In genomic region chr13:30332516-30333165, GRCh38 we compare ENCODE assay signal across 18 cellular contexts. TPM values are rescaled to one million over a fixed set of nuclear protein-coding genes. Genes with fewer than 3 reads are reported as not detected.
DNase-seq lines count a peak whose midpoint lies in the region; ATAC-seq and TF ChIP-seq lines count a peak whose summit lies in the region.
"Had no signal": no experiment of that assay in that cellular context is flagged by ENCODE, and none has a peak within 500 bp of the region (broad histone marks: within the 10 kb centered on the region; RNA-seq: fewer than 3 reads in every experiment).

No MANE protein-coding gene starts in this region.

- no peak overlapping the region for H3K4me3 Mint-ChIP-seq in activated CD8-positive, alpha-beta memory T cell treated with anti-CD3 and anti-CD28 coated beads, Interleukin-2, amount 10 ng/mL, durations not matched to agents 7 days and 5 days
- H3K4me3 Mint-ChIP-seq: activated CD4-positive, alpha-beta memory T cell treated with anti-CD3 and anti-CD28 coated beads for 36 hours; effector memory CD8-positive, alpha-beta T cell; natural killer cell had no signal

- no peaks in the 10 kb centered on the region for H3K9me3 ChIP-seq in lower lobe of right lung
- H3K9me3 ChIP-seq: BLaER1, body of pancreas, stomach had no signal

- ATAC-seq in GM18858 (IDR thresholded peaks at IDR 0.05; ENCODE audit: unreplicated experiment) (peak; percentile 57), HG02642 (IDR thresholded peaks at IDR 0.05; ENCODE audit: poor library complexity, unreplicated experiment) (peak; percentile 71), HG03565 (IDR thresholded peaks at IDR 0.05; ENCODE audit: unreplicated experiment) (peak; percentile 77), lower lobe of right lung (no peak)
- ATAC-seq in activated CD8-positive, alpha-beta memory T cell treated with anti-CD3 and anti-CD28 coated beads, Interleukin-2, amount 10 ng/mL, durations not matched to agents 7 days and 5 days = no peak
- ATAC-seq: body of pancreas; effector memory CD8-positive, alpha-beta T cell; natural killer cell; right cardiac atrium had no signal

- no peak overlapping the region for H3K4me3 ChIP-seq in rectal smooth muscle tissue (ENCODE audit: low read length)
- H3K4me3 ChIP-seq in lower lobe of right lung = no peak overlapping the region
- H3K4me3 ChIP-seq: BLaER1, body of pancreas, stomach had no signal

- CTCF ChIA-PET in activated CD8-positive, alpha-beta memory T cell treated with anti-CD3 and anti-CD28 coated beads, Interleukin-2, amount 10 ng/mL, durations not matched to agents 7 days and 5 days (lab: Charles Lee) = interaction anchor here (0.8 to 1.7 kb wide), 3 partner anchors 10 to 200 kb away, joined by 3 to 8 read pairs (median 3); no protein-coding TSS in a partner anchor

- H3K4me1 ChIP-seq in rectal smooth muscle tissue (ENCODE audit: control insufficient read depth, insufficient read depth, low read length) (peaks cover 13% of the 10 kb centered on the region), lower lobe of right lung (no peaks in the 10 kb centered on the region)
- H3K4me1 ChIP-seq: body of pancreas had no signal

- no peaks in the 10 kb centered on the region for H3K36me3 ChIP-seq in rectal smooth muscle tissue (ENCODE audit: control insufficient read depth, insufficient read depth, low read length)
- H3K36me3 ChIP-seq in lower lobe of right lung = no peaks in the 10 kb centered on the region
- H3K36me3 ChIP-seq: stomach had no signal

- no peak overlapping the region for H3K9ac ChIP-seq in rectal smooth muscle tissue (ENCODE audit: low read length)
- H3K9ac ChIP-seq: BLaER1 had no signal

- TF ChIP-seq CTCF in lower lobe of right lung (IDR thresholded peaks at IDR 0.05) = no peak

- no peaks in the 10 kb centered on the region for H3K9me3 Mint-ChIP-seq in activated CD8-positive, alpha-beta memory T cell treated with anti-CD3 and anti-CD28 coated beads, Interleukin-2, amount 10 ng/mL, durations not matched to agents 7 days and 5 days (ENCODE audit: low read depth)
- H3K9me3 Mint-ChIP-seq: activated CD4-positive, alpha-beta memory T cell treated with anti-CD3 and anti-CD28 coated beads for 36 hours; effector memory CD8-positive, alpha-beta T cell; natural killer cell had no signal

- H3K27me3 Mint-ChIP-seq in activated CD8-positive, alpha-beta memory T cell treated with anti-CD3 and anti-CD28 coated beads, Interleukin-2, amount 10 ng/mL, durations not matched to agents 7 days and 5 days = no peaks in the 10 kb centered on the region
- H3K27me3 Mint-ChIP-seq: activated CD4-positive, alpha-beta memory T cell treated with anti-CD3 and anti-CD28 coated beads for 36 hours; effector memory CD8-positive, alpha-beta T cell had no signal

- H3K27ac Mint-ChIP-seq in activated CD8-positive, alpha-beta memory T cell treated with anti-CD3 and anti-CD28 coated beads, Interleukin-2, amount 10 ng/mL, durations not matched to agents 7 days and 5 days = no peak overlapping the region
- H3K27ac Mint-ChIP-seq: activated CD4-positive, alpha-beta memory T cell treated with anti-CD3 and anti-CD28 coated beads for 36 hours; effector memory CD8-positive, alpha-beta T cell; natural killer cell had no signal

- intact Hi-C loops in lower lobe of right lung (cut with DNase I) = no loop called here

- no peak for DNase-seq in lower lobe of right lung
- DNase-seq in stimulated activated CD4-positive, alpha-beta T cell treated with anti-CD3 and anti-CD28 coated beads, Interleukin-4, amount 100 ng/mL, for 4 hours = no peak
- no peak for DNase-seq in activated CD8-positive, alpha-beta memory T cell treated with anti-CD3 and anti-CD28 coated beads, Interleukin-2, amount 10 ng/mL, durations not matched to agents 7 days and 5 days
- DNase-seq in effector CD4-positive, alpha-beta T cell = no peak
- DNase-seq: activated CD4-positive, alpha-beta memory T cell treated with anti-CD3 and anti-CD28 coated beads for 36 hours; activated gamma-delta T cell treated with Interleukin-2 at 50 U/mL for 16 hours; body of pancreas; DMS79 treated with DMSO at 0.1 percent for 48 hours; effector memory CD8-positive, alpha-beta T cell; foreskin melanocyte; natural killer cell; right cardiac atrium; stomach had no signal

- H3K27ac ChIP-seq in rectal smooth muscle tissue (ENCODE audit: low read depth, low read length) = peak overlapping the region; percentile 75
- no peak overlapping the region for H3K27ac ChIP-seq in lower lobe of right lung
- H3K27ac ChIP-seq: BLaER1, body of pancreas had no signal

- H3K36me3 Mint-ChIP-seq in activated CD8-positive, alpha-beta memory T cell treated with anti-CD3 and anti-CD28 coated beads, Interleukin-2, amount 10 ng/mL, durations not matched to agents 7 days and 5 days = peaks cover 1% of the 10 kb centered on the region
- H3K36me3 Mint-ChIP-seq: activated CD4-positive, alpha-beta memory T cell treated with anti-CD3 and anti-CD28 coated beads for 36 hours; natural killer cell had no signal

- H3K4me1 Mint-ChIP-seq in activated CD8-positive, alpha-beta memory T cell treated with anti-CD3 and anti-CD28 coated beads, Interleukin-2, amount 10 ng/mL, durations not matched to agents 7 days and 5 days = peaks cover 4% of the 10 kb centered on the region

- no peaks in the 10 kb centered on the region for H3K27me3 ChIP-seq in rectal smooth muscle tissue (ENCODE audit: control insufficient read depth, insufficient read depth, low read length)
- H3K27me3 ChIP-seq in lower lobe of right lung (ENCODE audit: low read depth) = no peaks in the 10 kb centered on the region
- H3K27me3 ChIP-seq: BLaER1, body of pancreas, stomach had no signal

RNA-seq across cellular contexts. Expression of gene KATNAL1, which starts 25.3 kb away (rescaled TPM):
- total RNA-seq in lower lobe of right lung = 18.4 TPM
- 10 to 100 TPM; 24.6 to 38.2 TPM for total RNA-seq in activated CD8-positive, alpha-beta memory T cell treated with anti-CD3 and anti-CD28 coated beads, Interleukin-2, amount 10 ng/mL, durations not matched to agents 7 days and 5 days

Comparison
In these comparisons a context has a peak if more than half of its experiments do, and no peak if none do; other contexts are left out.
1. ATAC-seq: peak in GM18858 (single experiment), HG02642 (single experiment) and HG03565 (single experiment); none in lower lobe of right lung (0 of 2) and activated CD8-positive, alpha-beta memory T cell treated with anti-CD3 and anti-CD28 coated beads, Interleukin-2, amount 10 ng/mL, durations not matched to agents 7 days and 5 days (single experiment).